Comparison of ENCODE assay signal across 16 cellular contexts in genomic region chr11:81967242-81967641, GRCh38.
A peak's percentile ranks its signal among the peaks of the same experiment; 100 is the strongest.
DNase-seq lines count a peak whose midpoint lies in the region; ATAC-seq and TF ChIP-seq lines count a peak whose summit lies in the region.
"Had no signal": no experiment of that assay in that cellular context is flagged by ENCODE, and none has a peak within 500 bp of the region (broad histone marks: within the 10 kb centered on the region; RNA-seq: fewer than 3 reads in every experiment).

No MANE protein-coding gene starts in this region.

- POLR2A ChIA-PET in A673 (lab: Charles Lee; ENCODE audit: low non-redundant PET) = no interaction called here

- no peaks in the 10 kb centered on the region for H3K27me3 ChIP-seq in A673 (replicated peaks; ENCODE audit: insufficient read depth, low read depth, low read length, poor library complexity)

- BruUV-seq in A673 (replicated peaks; lab: Mats Ljungman, UMichigan) = no TSS peak

- H3K4me3 ChIP-seq in choroid plexus epithelial cell (ENCODE audit: low read depth, low read length) (no peak overlapping the region), A673 (ENCODE audit: low read depth, low read length, poor library complexity, severe bottlenecking) (no peak overlapping the region)
- H3K4me3 ChIP-seq: A549 had no signal

- intact Hi-C loops in A673 (cut with micrococcal nuclease; ENCODE audit: unreplicated experiment) = no loop called here

- peaks cover 4% of the 10 kb centered on the region for H3K4me1 ChIP-seq in A673 (ENCODE audit: insufficient read depth, low read length, poor library complexity, severe bottlenecking)
- H3K4me1 ChIP-seq: A549 had no signal

- H3K9me3 ChIP-seq in A673 (ENCODE audit: low read depth, low read length, poor library complexity, severe bottlenecking) = no peaks in the 10 kb centered on the region
- H3K9me3 ChIP-seq: A549 had no signal

- H3K36me3 ChIP-seq in A673 (ENCODE audit: insufficient read depth, low read length, poor library complexity, severe bottlenecking) = no peaks in the 10 kb centered on the region

- H3K27ac ChIP-seq in A673 (ENCODE audit: low read depth, low read length, poor library complexity, severe bottlenecking) = no peak overlapping the region
- H3K27ac ChIP-seq: A549, HL-60 had no signal

- CTCF ChIA-PET in A673 (lab: Charles Lee) = no interaction called here

- ATAC-seq in GM18868 (IDR thresholded peaks at IDR 0.05; ENCODE audit: unreplicated experiment) (no peak), GM19328 (IDR thresholded peaks at IDR 0.05; ENCODE audit: unreplicated experiment) (no peak)
- ATAC-seq: A549; CD8-positive, alpha-beta T cell; HCT116 had no signal

- TF ChIP-seq CTCF in choroid plexus epithelial cell (conservative IDR thresholded peaks at IDR 0.05; ENCODE audit: low read depth, low read length) (no peak), A673 (conservative IDR thresholded peaks at IDR 0.05; ENCODE audit: low read depth, low read length) (no peak)

- DNase-seq in NCI-H1105 treated with DMSO at 0.1 percent for 48 hours (lab: John Stamatoyannopoulos, UW) (peak; percentile 74), RPMI8226 (peak; percentile 36), choroid plexus epithelial cell (ENCODE audit: low read depth) (peak; percentile 51), stromal cell of bone marrow (ENCODE audit: low read depth) (peak; percentile 67), A673 (ENCODE audit: low spot score) (no peak), NCI-H2107 (lab: John Stamatoyannopoulos, UW) (no peak)
- DNase-seq: CD8-positive, alpha-beta T cell; COR-L47; DMS153; DMS79 treated with DMSO at 0.1 percent for 48 hours; EL had no signal

Comparison
In these comparisons a context has a peak if more than half of its experiments do, and no peak if none do; other contexts are left out.
1. DNase-seq: peak in NCI-H1105 treated with DMSO at 0.1 percent for 48 hours (single experiment), RPMI8226 (single experiment), choroid plexus epithelial cell (single experiment) and stromal cell of bone marrow (single experiment); none in A673 (single experiment) and NCI-H2107 (single experiment).